ENCODE assay signal across 9 cellular contexts in the genomic region with DNA sequence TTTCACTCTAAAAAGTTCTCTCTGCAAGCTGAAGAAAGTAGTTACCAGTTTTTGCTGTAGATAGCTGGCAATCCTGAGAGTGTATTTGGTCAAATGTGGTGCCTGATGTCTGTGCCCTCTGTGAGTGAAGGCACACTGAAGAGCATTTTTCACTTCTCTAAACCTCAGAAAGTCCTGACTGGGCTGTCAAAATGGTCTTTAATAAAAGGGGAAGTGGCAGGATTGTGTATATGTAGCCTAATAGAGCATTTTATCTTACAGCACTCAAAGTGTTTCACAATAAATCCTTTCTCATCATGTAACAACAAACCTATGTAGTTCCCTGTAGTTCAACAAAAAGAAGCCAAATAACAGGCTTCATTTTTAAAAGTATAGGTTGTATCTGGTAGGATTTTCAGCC.
A peak's percentile ranks its signal among the peaks of the same experiment; 100 is the strongest.
DNase-seq lines count a peak whose midpoint lies in the region; ATAC-seq, FAIRE-seq and TF ChIP-seq lines count a peak whose summit lies in the region.
"Had no signal": no experiment of that assay in that cellular context is flagged by ENCODE, and none has a peak within 500 bp of the region (broad histone marks: within the 10 kb centered on the region; RNA-seq: fewer than 3 reads in every experiment).

No MANE protein-coding gene starts in this region.

- no peaks in the 10 kb centered on the region for H3K4me1 ChIP-seq in H1 (replicated peaks in 1 of 4; ENCODE audit: control insufficient read depth in 3 of 4, insufficient read depth in 4 of 4, low read length in 3 of 4)

- ATAC-seq in GM18502 (IDR thresholded peaks at IDR 0.05; ENCODE audit: poor library complexity, unreplicated experiment) (peak; percentile 96), GM21529 (IDR thresholded peaks at IDR 0.05; ENCODE audit: unreplicated experiment) (peak; percentile 92), HG03469 (IDR thresholded peaks at IDR 0.05; ENCODE audit: unreplicated experiment) (peak; percentile 97)

- H3K4me2 ChIP-seq in H1 (ENCODE audit: insufficient read depth in 1 of 2, low read depth in 2 of 2, low read length in 2 of 2) = no peak overlapping the region

- H2BK120ac ChIP-seq in H1 (replicated peaks; ENCODE audit: low read depth, low read length) = no peak overlapping the region

- no peak for TF ChIP-seq EP300 in H1 (IDR thresholded peaks at IDR 0.05; ENCODE audit: borderline replicate concordance in 1 of 2, low read depth in 2 of 2, low read length in 2 of 2)

- H3K27me3 ChIP-seq in H1 (replicated peaks in 1 of 4; ENCODE audit: control insufficient read depth in 3 of 4, extremely low read depth in 1 of 4, insufficient read depth in 3 of 4, low read length in 3 of 4) = no peaks in the 10 kb centered on the region

- no peak for FAIRE-seq in H1 (lab: Jason Lieb, UNC)

- no peak overlapping the region for H3K18ac ChIP-seq in H1 (ENCODE audit: extremely low read depth, low read length)

- no peak overlapping the region for H3K14ac ChIP-seq in H1 (ENCODE audit: insufficient read length)

- H2AK5ac ChIP-seq in H1 (ENCODE audit: low read depth, low read length) = no peak overlapping the region

- H2BK15ac ChIP-seq in H1 (ENCODE audit: low read length) = no peak overlapping the region

- no peaks in the 10 kb centered on the region for H3K9me3 ChIP-seq in H1 (ENCODE audit: insufficient read depth in 2 of 2, low read depth in 1 of 2, low read length in 1 of 2)

- H3K4ac ChIP-seq in H1 (replicated peaks; ENCODE audit: insufficient read length, low read depth, low read length) = no peak overlapping the region

- H2AFZ ChIP-seq in H1 (ENCODE audit: low read length) = no peak overlapping the region

- no peak overlapping the region for H2BK5ac ChIP-seq in H1 (ENCODE audit: low read depth, low read length)

- POLR2A ChIA-PET in H1 (lab: Charles Lee; ENCODE audit: partially characterized antibody) = no interaction called here

- H3K23me2 ChIP-seq in H1 (ENCODE audit: low read depth, low read length) = no peaks in the 10 kb centered on the region

- no peak overlapping the region for H3K27ac ChIP-seq in H1 (ENCODE audit: low read depth, low read length)

- no peak overlapping the region for H2BK12ac ChIP-seq in H1 (ENCODE audit: low read depth, low read length)

- H3K9ac ChIP-seq in H1 (replicated peaks in 1 of 4; ENCODE audit: extremely low read depth in 1 of 4, low read depth in 3 of 4, low read length in 3 of 4) = no peak overlapping the region

- no peaks in the 10 kb centered on the region for H3K79me1 ChIP-seq in H1 (ENCODE audit: low read depth, low read length)

- TF ChIP-seq RAD21 in H1 (IDR thresholded peaks at IDR 0.05 in 1 of 2, conservative IDR thresholded peaks at IDR 0.05 in 1 of 2; ENCODE audit: low read depth in 2 of 2, low read length in 2 of 2) = no peak

- no peaks in the 10 kb centered on the region for H3K36me3 ChIP-seq in H1 (ENCODE audit: control insufficient read depth in 2 of 4, insufficient read depth in 4 of 4, low read length in 3 of 4)

- no peak overlapping the region for H4K91ac ChIP-seq in H1 (replicated peaks; ENCODE audit: insufficient read length, low read length)

- H3K23ac ChIP-seq in H1 (ENCODE audit: insufficient read length) = no peak overlapping the region

- no peak overlapping the region for H3K4me3 ChIP-seq in H1 (ENCODE audit: extremely low read depth in 1 of 4, insufficient read depth in 2 of 4, low read depth in 3 of 4, low read length in 4 of 4)

- peak overlapping the region; percentile 69 for H3K56ac ChIP-seq in H1 (replicated peaks; ENCODE audit: insufficient read length, low read depth, low read length)

- DNase-seq in H1 (ENCODE audit: low read depth in 1 of 2, low spot score in 2 of 2) = no peak
- no peak for DNase-seq in NCI-H345 (lab: John Stamatoyannopoulos, UW)
- no peak for DNase-seq in activated CD4-positive, alpha-beta T cell treated with anti-CD3 and anti-CD28 coated beads, Interleukin-2, amount 50 U/mL, for 48 hours
- no peak for DNase-seq in NCI-H2227 treated with DMSO at 0.1 percent for 48 hours (lab: John Stamatoyannopoulos, UW)
- no peak for DNase-seq in NCI-H1417 (lab: John Stamatoyannopoulos, UW)
- DNase-seq: NCI-H226 had no signal

- H4K20me1 ChIP-seq in H1 (replicated peaks in 1 of 2; ENCODE audit: control insufficient read depth in 1 of 2, insufficient read depth in 2 of 2, low read length in 2 of 2) = no peaks in the 10 kb centered on the region

- H2BK20ac ChIP-seq in H1 (ENCODE audit: low read length) = no peak overlapping the region

- no peak for TF ChIP-seq POLR2A in H1 (IDR thresholded peaks at IDR 0.05; ENCODE audit: control extremely low read depth in 1 of 2, low read depth in 2 of 2, low read length in 2 of 2)

- no peak overlapping the region for H4K8ac ChIP-seq in H1 (ENCODE audit: extremely low read depth, insufficient read depth, low read length)

- H4K5ac ChIP-seq in H1 (ENCODE audit: insufficient read length, low read depth, low read length) = no peak overlapping the region

- H3K79me2 ChIP-seq in H1 (ENCODE audit: control insufficient read depth in 1 of 2, insufficient read depth in 2 of 2, low read length in 2 of 2) = no peaks in the 10 kb centered on the region

- TF ChIP-seq CTCF in H1 (IDR thresholded peaks at IDR 0.05; ENCODE audit: control extremely low read depth in 1 of 3, insufficient read depth in 1 of 3, low read depth in 1 of 3, low read length in 3 of 3) = no peak

- CTCF ChIA-PET in H1 (lab: Charles Lee; ENCODE audit: partially characterized antibody) = no interaction called here

TF ChIP-seq in H1, 55 proteins besides CTCF, POLR2A, EP300 and RAD21:
- no peak for TF ChIP-seq CEBPB (IDR thresholded peaks at IDR 0.05; ENCODE audit: low read depth, low read length)
- no peak for TF ChIP-seq SP2 (IDR thresholded peaks at IDR 0.05; ENCODE audit: low read length)
